Comparison of ENCODE assay signal across 17 cellular contexts in the genomic region with DNA sequence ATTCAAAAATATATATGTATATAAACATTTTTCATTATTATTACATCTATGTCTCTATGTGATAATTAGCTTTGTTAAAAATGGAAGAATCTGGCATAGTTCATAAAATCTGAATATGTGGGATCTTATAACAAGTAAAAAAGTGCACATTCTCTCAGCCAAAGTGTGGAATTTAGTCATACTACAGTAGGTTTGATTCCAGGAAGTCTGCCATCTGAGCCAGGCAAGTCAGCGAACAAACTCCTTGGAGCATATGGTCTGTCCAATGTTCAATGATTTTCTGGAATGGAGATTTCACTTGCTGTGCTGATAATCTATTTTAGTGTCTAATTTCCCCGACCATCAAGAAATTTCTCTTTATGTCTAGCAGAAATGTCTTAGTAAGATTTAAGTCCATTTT.
"Had no signal": no experiment of that assay in that cellular context is flagged by ENCODE, and none has a peak within 500 bp of the region (broad histone marks: within the 10 kb centered on the region; RNA-seq: fewer than 3 reads in every experiment).

No MANE protein-coding gene starts in this region.

- H3K9me3 ChIP-seq: esophagus muscularis mucosa, gastrocnemius medialis, mucosa of descending colon, neutrophil, sigmoid colon, suprapubic skin, thyroid gland had no signal

- ATAC-seq: effector memory CD8-positive, alpha-beta T cell; gastrocnemius medialis; heart right ventricle; mucosa of descending colon; naive thymus-derived CD8-positive, alpha-beta T cell had no signal

- H3K36me3 ChIP-seq: esophagus muscularis mucosa, gastrocnemius medialis, heart right ventricle, neutrophil, sigmoid colon, suprapubic skin, thyroid gland had no signal

- DNase-seq: effector memory CD8-positive, alpha-beta T cell; gastrocnemius medialis; heart right ventricle; hypothalamus; kidney glomerular epithelial cell; mammary epithelial cell; mucosa of descending colon; naive thymus-derived CD8-positive, alpha-beta T cell; sigmoid colon; stimulated activated CD4-positive, alpha-beta T cell treated with anti-CD3 and anti-CD28 coated beads, Interleukin-12 subunit alpha, Interleukin-12 subunit beta, amount 100 ng/mL, for 4 hours; stimulated activated naive CD4-positive, alpha-beta T cell; thyroid gland had no signal

- H3K27me3 ChIP-seq: esophagus muscularis mucosa, gastrocnemius medialis, heart right ventricle, neutrophil, sigmoid colon, suprapubic skin, thyroid gland had no signal

- H3K4me3 ChIP-seq: esophagus muscularis mucosa, gastrocnemius medialis, heart right ventricle, mucosa of descending colon, sigmoid colon, skin epidermis, suprapubic skin, thyroid gland had no signal

- H3K4me1 ChIP-seq: esophagus muscularis mucosa, gastrocnemius medialis, heart right ventricle, sigmoid colon, suprapubic skin, thyroid gland had no signal

- H3K27ac ChIP-seq: epithelial cell of prostate, esophagus muscularis mucosa, gastrocnemius medialis, heart right ventricle, neutrophil, sigmoid colon, skin epidermis, suprapubic skin, thyroid gland had no signal
